1 cellular context compared by ENCODE assay signal in the genomic region with DNA sequence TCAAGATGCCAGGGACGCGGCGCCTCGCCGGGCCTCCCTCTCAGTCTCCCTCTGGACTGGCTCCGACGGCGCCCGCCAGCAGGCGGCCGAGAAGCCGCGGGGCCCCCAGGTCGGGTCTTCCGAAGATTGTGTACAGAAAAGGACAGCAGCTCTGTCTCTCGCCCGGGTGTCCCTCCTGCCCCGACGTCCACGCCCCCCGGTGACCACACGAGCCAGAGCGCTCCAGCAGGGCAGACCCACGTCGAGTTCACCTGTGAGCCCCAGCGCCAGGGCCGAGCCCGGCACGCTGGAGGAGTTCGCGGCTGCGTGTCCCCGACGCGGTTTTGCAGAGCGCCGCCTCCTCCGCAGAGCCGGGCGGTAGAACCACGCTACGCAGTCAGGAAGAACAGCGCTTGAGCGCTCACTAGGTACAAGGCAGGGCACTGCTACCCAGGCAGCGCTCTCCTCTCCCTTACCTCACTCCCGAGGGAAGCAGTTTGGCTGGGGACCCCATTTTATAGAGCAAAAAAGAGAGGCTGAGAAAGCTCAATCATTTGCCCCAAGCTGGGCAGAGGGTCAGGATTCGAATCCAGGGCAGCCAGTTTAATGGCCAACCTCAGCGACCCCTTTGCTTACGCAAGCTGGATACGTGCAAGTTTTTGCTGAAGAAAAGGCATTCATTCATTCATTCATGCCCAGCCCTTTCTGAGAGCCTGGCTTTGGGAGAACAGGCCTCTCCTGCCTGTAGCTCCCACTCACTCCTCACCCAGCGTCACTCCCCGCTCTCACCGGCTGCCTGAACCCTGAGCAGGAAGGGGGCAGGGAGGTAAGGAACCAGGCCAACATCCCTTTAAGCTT.
TF ChIP-seq lines count a peak whose summit lies in the region.

No MANE protein-coding gene starts in this region.

TF ChIP-seq in HepG2, 621 proteins besides CTCF, POLR2A, EP300 and RAD21 (continued from another document and continues in another):
- TF ChIP-seq, protein P1, sequence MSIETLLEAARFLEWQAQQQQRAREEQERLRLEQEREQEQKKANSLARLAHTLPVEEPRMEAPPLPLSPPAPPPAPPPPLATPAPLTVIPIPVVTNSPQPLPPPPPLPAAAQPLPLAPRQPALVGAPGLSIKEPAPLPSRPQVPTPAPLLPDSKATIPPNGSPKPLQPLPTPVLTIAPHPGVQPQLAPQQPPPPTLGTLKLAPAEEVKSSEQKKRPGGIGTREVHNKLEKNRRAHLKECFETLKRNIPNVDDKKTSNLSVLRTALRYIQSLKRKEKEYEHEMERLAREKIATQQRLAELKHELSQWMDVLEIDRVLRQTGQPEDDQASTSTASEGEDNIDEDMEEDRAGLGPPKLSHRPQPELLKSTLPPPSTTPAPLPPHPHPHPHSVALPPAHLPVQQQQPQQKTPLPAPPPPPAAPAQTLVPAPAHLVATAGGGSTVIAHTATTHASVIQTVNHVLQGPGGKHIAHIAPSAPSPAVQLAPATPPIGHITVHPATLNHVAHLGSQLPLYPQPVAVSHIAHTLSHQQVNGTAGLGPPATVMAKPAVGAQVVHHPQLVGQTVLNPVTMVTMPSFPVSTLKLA (IDR thresholded peaks at IDR 0.05), result no peak
- TF ChIP-seq NONO (IDR thresholded peaks at IDR 0.05) (no peak), NONO (CRISPR knock-in tag; conservative IDR thresholded peaks at IDR 0.05) (no peak), ZNF615 (CRISPR knock-in tag; IDR thresholded peaks at IDR 0.05; ENCODE audit: borderline replicate concordance) (no peak), HES4 (CRISPR knock-in tag; IDR thresholded peaks at IDR 0.05; ENCODE audit: borderline replicate concordance) (0 out of 2 replicates have a peak, but pooled peaks have one; percentile 29), YEATS4 (CRISPR knock-in tag; IDR thresholded peaks at IDR 0.05; ENCODE audit: borderline replicate concordance) (no peak), POLR2AphosphoS2 (IDR thresholded peaks at IDR 0.05; ENCODE audit: low read depth, low read length) (no peak), EED (CRISPR knock-in tag; IDR thresholded peaks at IDR 0.05) (no peak), SOX13 (IDR thresholded peaks at IDR 0.05) (no peak), SOX13 (CRISPR knock-in tag; conservative IDR thresholded peaks at IDR 0.05 in 1 of 2, IDR thresholded peaks at IDR 0.05 in 1 of 2) (no peak), TOPORS (CRISPR knock-in tag; IDR thresholded peaks at IDR 0.05) (no peak), AKAP8 (CRISPR knock-in tag; IDR thresholded peaks at IDR 0.05) (no peak), TOE1 (CRISPR knock-in tag; IDR thresholded peaks at IDR 0.05) (no peak), ZNF260 (CRISPR knock-in tag; IDR thresholded peaks at IDR 0.05; ENCODE audit: borderline replicate concordance, low read depth) (no peak), HHEX (CRISPR knock-in tag; IDR thresholded peaks at IDR 0.05) (no peak), ZMYM3 (CRISPR knock-in tag; IDR thresholded peaks at IDR 0.05) (no peak), KMT2B (CRISPR knock-in tag; IDR thresholded peaks at IDR 0.05) (no peak), FIP1L1 (IDR thresholded peaks at IDR 0.05; ENCODE audit: borderline replicate concordance, insufficient read depth, low read depth, low read length) (no peak)
- TF ChIP-seq, protein P2, sequence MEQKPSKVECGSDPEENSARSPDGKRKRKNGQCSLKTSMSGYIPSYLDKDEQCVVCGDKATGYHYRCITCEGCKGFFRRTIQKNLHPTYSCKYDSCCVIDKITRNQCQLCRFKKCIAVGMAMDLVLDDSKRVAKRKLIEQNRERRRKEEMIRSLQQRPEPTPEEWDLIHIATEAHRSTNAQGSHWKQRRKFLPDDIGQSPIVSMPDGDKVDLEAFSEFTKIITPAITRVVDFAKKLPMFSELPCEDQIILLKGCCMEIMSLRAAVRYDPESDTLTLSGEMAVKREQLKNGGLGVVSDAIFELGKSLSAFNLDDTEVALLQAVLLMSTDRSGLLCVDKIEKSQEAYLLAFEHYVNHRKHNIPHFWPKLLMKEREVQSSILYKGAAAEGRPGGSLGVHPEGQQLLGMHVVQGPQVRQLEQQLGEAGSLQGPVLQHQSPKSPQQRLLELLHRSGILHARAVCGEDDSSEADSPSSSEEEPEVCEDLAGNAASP (CRISPR knock-in tag; IDR thresholded peaks at IDR 0.05; ENCODE audit: borderline replicate concordance), result 0 out of 2 replicates have a peak, but pooled peaks have one; percentile 23
- TF ChIP-seq, protein P3, sequence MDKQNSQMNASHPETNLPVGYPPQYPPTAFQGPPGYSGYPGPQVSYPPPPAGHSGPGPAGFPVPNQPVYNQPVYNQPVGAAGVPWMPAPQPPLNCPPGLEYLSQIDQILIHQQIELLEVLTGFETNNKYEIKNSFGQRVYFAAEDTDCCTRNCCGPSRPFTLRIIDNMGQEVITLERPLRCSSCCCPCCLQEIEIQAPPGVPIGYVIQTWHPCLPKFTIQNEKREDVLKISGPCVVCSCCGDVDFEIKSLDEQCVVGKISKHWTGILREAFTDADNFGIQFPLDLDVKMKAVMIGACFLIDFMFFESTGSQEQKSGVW (CRISPR knock-in tag; IDR thresholded peaks at IDR 0.05; ENCODE audit: borderline replicate concordance), result no peak
- TF ChIP-seq, protein P4, sequence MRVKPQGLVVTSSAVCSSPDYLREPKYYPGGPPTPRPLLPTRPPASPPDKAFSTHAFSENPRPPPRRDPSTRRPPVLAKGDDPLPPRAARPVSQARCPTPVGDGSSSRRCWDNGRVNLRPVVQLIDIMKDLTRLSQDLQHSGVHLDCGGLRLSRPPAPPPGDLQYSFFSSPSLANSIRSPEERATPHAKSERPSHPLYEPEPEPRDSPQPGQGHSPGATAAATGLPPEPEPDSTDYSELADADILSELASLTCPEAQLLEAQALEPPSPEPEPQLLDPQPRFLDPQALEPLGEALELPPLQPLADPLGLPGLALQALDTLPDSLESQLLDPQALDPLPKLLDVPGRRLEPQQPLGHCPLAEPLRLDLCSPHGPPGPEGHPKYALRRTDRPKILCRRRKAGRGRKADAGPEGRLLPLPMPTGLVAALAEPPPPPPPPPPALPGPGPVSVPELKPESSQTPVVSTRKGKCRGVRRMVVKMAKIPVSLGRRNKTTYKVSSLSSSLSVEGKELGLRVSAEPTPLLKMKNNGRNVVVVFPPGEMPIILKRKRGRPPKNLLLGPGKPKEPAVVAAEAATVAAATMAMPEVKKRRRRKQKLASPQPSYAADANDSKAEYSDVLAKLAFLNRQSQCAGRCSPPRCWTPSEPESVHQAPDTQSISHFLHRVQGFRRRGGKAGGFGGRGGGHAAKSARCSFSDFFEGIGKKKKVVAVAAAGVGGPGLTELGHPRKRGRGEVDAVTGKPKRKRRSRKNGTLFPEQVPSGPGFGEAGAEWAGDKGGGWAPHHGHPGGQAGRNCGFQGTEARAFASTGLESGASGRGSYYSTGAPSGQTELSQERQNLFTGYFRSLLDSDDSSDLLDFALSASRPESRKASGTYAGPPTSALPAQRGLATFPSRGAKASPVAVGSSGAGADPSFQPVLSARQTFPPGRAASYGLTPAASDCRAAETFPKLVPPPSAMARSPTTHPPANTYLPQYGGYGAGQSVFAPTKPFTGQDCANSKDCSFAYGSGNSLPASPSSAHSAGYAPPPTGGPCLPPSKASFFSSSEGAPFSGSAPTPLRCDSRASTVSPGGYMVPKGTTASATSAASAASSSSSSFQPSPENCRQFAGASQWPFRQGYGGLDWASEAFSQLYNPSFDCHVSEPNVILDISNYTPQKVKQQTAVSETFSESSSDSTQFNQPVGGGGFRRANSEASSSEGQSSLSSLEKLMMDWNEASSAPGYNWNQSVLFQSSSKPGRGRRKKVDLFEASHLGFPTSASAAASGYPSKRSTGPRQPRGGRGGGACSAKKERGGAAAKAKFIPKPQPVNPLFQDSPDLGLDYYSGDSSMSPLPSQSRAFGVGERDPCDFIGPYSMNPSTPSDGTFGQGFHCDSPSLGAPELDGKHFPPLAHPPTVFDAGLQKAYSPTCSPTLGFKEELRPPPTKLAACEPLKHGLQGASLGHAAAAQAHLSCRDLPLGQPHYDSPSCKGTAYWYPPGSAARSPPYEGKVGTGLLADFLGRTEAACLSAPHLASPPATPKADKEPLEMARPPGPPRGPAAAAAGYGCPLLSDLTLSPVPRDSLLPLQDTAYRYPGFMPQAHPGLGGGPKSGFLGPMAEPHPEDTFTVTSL (CRISPR knock-in tag; IDR thresholded peaks at IDR 0.05; ENCODE audit: borderline replicate concordance), result no peak
- TF ChIP-seq, protein P5, sequence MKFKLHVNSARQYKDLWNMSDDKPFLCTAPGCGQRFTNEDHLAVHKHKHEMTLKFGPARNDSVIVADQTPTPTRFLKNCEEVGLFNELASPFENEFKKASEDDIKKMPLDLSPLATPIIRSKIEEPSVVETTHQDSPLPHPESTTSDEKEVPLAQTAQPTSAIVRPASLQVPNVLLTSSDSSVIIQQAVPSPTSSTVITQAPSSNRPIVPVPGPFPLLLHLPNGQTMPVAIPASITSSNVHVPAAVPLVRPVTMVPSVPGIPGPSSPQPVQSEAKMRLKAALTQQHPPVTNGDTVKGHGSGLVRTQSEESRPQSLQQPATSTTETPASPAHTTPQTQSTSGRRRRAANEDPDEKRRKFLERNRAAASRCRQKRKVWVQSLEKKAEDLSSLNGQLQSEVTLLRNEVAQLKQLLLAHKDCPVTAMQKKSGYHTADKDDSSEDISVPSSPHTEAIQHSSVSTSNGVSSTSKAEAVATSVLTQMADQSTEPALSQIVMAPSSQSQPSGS (CRISPR knock-in tag; IDR thresholded peaks at IDR 0.05), result no peak
- TF ChIP-seq, protein P6, sequence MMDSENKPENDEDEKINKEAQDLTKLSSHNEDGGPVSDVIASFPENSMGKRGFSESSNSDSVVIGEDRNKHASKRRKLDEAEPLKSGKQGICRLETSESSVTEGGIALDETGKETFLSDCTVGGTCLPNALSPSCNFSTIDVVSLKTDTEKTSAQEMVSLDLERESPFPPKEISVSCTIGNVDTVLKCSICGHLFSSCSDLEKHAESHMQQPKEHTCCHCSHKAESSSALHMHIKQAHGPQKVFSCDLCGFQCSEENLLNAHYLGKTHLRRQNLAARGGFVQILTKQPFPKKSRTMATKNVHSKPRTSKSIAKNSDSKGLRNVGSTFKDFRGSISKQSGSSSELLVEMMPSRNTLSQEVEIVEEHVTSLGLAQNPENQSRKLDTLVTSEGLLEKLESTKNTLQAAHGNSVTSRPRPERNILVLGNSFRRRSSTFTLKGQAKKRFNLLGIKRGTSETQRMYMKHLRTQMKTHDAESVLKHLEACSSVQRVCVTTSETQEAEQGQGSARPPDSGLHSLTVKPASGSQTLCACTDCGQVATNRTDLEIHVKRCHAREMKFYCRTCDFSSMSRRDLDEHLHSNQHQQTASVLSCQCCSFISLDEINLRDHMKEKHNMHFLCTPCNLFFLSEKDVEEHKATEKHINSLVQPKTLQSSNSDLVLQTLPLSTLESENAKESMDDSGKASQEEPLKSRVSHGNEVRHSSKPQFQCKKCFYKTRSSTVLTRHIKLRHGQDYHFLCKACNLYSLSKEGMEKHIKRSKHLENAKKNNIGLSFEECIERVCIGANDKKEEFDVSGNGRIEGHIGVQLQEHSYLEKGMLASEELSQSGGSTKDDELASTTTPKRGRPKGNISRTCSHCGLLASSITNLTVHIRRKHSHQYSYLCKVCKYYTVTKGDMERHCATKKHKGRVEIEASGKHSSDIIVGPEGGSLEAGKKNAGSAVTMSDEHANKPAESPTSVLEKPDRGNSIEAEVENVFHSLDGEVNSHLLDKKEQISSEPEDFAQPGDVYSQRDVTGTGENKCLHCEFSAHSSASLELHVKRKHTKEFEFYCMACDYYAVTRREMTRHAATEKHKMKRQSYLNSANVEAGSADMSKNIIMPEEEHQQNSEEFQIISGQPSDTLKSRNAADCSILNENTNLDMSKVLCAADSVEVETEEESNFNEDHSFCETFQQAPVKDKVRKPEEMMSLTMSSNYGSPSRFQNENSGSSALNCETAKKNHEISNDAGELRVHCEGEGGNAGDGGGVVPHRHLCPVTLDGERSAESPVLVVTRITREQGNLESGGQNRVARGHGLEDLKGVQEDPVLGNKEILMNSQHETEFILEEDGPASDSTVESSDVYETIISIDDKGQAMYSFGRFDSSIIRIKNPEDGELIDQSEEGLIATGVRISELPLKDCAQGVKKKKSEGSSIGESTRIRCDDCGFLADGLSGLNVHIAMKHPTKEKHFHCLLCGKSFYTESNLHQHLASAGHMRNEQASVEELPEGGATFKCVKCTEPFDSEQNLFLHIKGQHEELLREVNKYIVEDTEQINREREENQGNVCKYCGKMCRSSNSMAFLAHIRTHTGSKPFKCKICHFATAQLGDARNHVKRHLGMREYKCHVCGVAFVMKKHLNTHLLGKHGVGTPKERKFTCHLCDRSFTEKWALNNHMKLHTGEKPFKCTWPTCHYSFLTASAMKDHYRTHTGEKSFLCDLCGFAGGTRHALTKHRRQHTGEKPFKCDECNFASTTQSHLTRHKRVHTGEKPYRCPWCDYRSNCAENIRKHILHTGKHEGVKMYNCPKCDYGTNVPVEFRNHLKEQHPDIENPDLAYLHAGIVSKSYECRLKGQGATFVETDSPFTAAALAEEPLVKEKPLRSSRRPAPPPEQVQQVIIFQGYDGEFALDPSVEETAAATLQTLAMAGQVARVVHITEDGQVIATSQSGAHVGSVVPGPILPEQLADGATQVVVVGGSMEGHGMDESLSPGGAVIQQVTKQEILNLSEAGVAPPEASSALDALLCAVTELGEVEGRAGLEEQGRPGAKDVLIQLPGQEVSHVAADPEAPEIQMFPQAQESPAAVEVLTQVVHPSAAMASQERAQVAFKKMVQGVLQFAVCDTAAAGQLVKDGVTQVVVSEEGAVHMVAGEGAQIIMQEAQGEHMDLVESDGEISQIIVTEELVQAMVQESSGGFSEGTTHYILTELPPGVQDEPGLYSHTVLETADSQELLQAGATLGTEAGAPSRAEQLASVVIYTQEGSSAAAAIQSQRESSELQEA (CRISPR knock-in tag; IDR thresholded peaks at IDR 0.05; ENCODE audit: not compliant biosample characterization), result no peak
- TF ChIP-seq, protein P7, sequence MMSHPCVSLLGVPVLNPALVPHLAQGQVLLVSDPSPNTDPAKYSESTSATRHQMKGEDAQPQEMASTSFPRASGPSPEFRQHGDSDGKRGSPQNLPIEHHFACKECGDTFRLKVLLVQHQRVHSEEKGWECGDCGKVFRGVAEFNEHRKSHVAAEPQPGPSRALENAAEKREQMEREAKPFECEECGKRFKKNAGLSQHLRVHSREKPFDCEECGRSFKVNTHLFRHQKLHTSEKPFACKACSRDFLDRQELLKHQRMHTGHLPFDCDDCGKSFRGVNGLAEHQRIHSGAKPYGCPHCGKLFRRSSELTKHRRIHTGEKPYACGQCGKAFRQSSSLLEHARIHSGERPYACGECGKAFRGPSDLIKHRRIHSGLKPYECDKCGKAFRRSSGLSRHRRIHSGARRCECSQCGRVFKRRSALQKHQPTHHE (CRISPR knock-in tag; IDR thresholded peaks at IDR 0.05; ENCODE audit: borderline replicate concordance), result no peak
